ENCODE assay signal across 1 cellular context in the genomic region with DNA sequence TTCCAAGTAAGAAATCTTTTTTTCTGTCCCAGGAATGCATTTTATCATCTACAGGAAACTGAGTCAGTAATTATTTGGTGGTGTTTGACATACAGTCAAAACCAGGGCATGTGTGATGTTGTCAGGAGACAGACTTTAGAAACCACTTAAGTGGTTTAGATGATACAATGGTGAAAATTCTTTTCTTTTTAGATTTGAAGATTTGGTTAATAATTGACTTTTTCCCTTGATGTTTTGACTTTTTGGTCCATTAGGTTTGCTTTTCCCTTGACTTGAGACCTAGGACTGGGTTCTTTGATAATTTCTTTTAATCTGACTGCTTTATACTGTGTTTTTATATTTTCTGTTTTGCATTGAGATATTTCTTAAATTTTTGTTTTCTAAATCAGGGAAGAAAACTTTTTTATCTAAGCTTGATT.
TF ChIP-seq lines count a peak whose summit lies in the region.

No MANE protein-coding gene starts in this region.

TF ChIP-seq in HepG2, 621 proteins besides CTCF, POLR2A, EP300 and RAD21 (continued from another document):
- TF ChIP-seq ATF1 (CRISPR knock-in tag; IDR thresholded peaks at IDR 0.05): peak; percentile 20; the same call in 1 of the 2 replicates
- no peak for TF ChIP-seq GTF3A (CRISPR knock-in tag; conservative IDR thresholded peaks at IDR 0.05)
- no peak for TF ChIP-seq SOX13 (IDR thresholded peaks at IDR 0.05)
- peak in 1 of 2 experiments; percentile 72; a peak in 2 of 4 replicates for TF ChIP-seq SOX13 (CRISPR knock-in tag; conservative IDR thresholded peaks at IDR 0.05 in 1 of 2, IDR thresholded peaks at IDR 0.05 in 1 of 2)
- TF ChIP-seq, protein P1, sequence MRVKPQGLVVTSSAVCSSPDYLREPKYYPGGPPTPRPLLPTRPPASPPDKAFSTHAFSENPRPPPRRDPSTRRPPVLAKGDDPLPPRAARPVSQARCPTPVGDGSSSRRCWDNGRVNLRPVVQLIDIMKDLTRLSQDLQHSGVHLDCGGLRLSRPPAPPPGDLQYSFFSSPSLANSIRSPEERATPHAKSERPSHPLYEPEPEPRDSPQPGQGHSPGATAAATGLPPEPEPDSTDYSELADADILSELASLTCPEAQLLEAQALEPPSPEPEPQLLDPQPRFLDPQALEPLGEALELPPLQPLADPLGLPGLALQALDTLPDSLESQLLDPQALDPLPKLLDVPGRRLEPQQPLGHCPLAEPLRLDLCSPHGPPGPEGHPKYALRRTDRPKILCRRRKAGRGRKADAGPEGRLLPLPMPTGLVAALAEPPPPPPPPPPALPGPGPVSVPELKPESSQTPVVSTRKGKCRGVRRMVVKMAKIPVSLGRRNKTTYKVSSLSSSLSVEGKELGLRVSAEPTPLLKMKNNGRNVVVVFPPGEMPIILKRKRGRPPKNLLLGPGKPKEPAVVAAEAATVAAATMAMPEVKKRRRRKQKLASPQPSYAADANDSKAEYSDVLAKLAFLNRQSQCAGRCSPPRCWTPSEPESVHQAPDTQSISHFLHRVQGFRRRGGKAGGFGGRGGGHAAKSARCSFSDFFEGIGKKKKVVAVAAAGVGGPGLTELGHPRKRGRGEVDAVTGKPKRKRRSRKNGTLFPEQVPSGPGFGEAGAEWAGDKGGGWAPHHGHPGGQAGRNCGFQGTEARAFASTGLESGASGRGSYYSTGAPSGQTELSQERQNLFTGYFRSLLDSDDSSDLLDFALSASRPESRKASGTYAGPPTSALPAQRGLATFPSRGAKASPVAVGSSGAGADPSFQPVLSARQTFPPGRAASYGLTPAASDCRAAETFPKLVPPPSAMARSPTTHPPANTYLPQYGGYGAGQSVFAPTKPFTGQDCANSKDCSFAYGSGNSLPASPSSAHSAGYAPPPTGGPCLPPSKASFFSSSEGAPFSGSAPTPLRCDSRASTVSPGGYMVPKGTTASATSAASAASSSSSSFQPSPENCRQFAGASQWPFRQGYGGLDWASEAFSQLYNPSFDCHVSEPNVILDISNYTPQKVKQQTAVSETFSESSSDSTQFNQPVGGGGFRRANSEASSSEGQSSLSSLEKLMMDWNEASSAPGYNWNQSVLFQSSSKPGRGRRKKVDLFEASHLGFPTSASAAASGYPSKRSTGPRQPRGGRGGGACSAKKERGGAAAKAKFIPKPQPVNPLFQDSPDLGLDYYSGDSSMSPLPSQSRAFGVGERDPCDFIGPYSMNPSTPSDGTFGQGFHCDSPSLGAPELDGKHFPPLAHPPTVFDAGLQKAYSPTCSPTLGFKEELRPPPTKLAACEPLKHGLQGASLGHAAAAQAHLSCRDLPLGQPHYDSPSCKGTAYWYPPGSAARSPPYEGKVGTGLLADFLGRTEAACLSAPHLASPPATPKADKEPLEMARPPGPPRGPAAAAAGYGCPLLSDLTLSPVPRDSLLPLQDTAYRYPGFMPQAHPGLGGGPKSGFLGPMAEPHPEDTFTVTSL (CRISPR knock-in tag; IDR thresholded peaks at IDR 0.05; ENCODE audit: borderline replicate concordance): peak; percentile 52; the same call in 1 of the 2 replicates
- peak; percentile 58 for TF ChIP-seq SAP130 (CRISPR knock-in tag; IDR thresholded peaks at IDR 0.05; ENCODE audit: low read depth)
- TF ChIP-seq ARID3A (IDR thresholded peaks at IDR 0.05; ENCODE audit: low read depth, low read length): peak; percentile 74; the same call in 1 of the 2 replicates
- peak; percentile 45; the same call in 1 of the 2 replicates for TF ChIP-seq HDAC1 (CRISPR knock-in tag; IDR thresholded peaks at IDR 0.05)
- no peak for TF ChIP-seq RBFOX2 (IDR thresholded peaks at IDR 0.05; ENCODE audit: low read depth, low read length)
- TF ChIP-seq ZNF354B (CRISPR knock-in tag; IDR thresholded peaks at IDR 0.05): no peak
- no peak for TF ChIP-seq SMAD1 (CRISPR knock-in tag; IDR thresholded peaks at IDR 0.05; ENCODE audit: borderline replicate concordance, low read depth)
- peak; percentile 66 for TF ChIP-seq TCF7L2 (IDR thresholded peaks at IDR 0.05; ENCODE audit: low read depth, low read length)
- no peak for TF ChIP-seq ZNF891 (CRISPR knock-in tag; IDR thresholded peaks at IDR 0.05)
- TF ChIP-seq, protein P2, sequence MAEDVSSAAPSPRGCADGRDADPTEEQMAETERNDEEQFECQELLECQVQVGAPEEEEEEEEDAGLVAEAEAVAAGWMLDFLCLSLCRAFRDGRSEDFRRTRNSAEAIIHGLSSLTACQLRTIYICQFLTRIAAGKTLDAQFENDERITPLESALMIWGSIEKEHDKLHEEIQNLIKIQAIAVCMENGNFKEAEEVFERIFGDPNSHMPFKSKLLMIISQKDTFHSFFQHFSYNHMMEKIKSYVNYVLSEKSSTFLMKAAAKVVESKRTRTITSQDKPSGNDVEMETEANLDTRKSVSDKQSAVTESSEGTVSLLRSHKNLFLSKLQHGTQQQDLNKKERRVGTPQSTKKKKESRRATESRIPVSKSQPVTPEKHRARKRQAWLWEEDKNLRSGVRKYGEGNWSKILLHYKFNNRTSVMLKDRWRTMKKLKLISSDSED (CRISPR knock-in tag; IDR thresholded peaks at IDR 0.05): no peak
- 0 out of 2 replicates have a peak, but pooled peaks have one; percentile 29 for TF ChIP-seq HNRNPUL1 (IDR thresholded peaks at IDR 0.05; ENCODE audit: low read depth, low read length)
- peak; percentile 74; the same call in 1 of the 2 replicates for TF ChIP-seq NCOR1 (IDR thresholded peaks at IDR 0.05; ENCODE audit: borderline replicate concordance, low read length)
- peak; percentile 26; the same call in 1 of the 2 replicates for TF ChIP-seq FOXA3 (CRISPR knock-in tag; IDR thresholded peaks at IDR 0.05)
- no peak for TF ChIP-seq ZNF382 (CRISPR knock-in tag; IDR thresholded peaks at IDR 0.05; ENCODE audit: borderline replicate concordance)
- peak; percentile 60 for TF ChIP-seq PHF5A (CRISPR knock-in tag; IDR thresholded peaks at IDR 0.05; ENCODE audit: low read depth, unreplicated experiment)
- TF ChIP-seq SMAD9 (CRISPR knock-in tag; IDR thresholded peaks at IDR 0.05): no peak
- peak; percentile 78 for TF ChIP-seq TCF7 (IDR thresholded peaks at IDR 0.05; ENCODE audit: low read depth)
- TF ChIP-seq ZNF337 (CRISPR knock-in tag; IDR thresholded peaks at IDR 0.05; ENCODE audit: borderline replicate concordance, low read depth): no peak
- peak; percentile 83 for TF ChIP-seq NFIC (IDR thresholded peaks at IDR 0.05; ENCODE audit: low read length)
- TF ChIP-seq ZKSCAN8 (CRISPR knock-in tag; IDR thresholded peaks at IDR 0.05; ENCODE audit: borderline replicate concordance): 0 out of 2 replicates have a peak, but pooled peaks have one; percentile 11
- TF ChIP-seq, protein P3, sequence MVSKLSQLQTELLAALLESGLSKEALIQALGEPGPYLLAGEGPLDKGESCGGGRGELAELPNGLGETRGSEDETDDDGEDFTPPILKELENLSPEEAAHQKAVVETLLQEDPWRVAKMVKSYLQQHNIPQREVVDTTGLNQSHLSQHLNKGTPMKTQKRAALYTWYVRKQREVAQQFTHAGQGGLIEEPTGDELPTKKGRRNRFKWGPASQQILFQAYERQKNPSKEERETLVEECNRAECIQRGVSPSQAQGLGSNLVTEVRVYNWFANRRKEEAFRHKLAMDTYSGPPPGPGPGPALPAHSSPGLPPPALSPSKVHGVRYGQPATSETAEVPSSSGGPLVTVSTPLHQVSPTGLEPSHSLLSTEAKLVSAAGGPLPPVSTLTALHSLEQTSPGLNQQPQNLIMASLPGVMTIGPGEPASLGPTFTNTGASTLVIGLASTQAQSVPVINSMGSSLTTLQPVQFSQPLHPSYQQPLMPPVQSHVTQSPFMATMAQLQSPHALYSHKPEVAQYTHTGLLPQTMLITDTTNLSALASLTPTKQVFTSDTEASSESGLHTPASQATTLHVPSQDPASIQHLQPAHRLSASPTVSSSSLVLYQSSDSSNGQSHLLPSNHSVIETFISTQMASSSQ (IDR thresholded peaks at IDR 0.05; ENCODE audit: low read depth): peak; percentile 91
- TF ChIP-seq, protein P3 (CRISPR knock-in tag; IDR thresholded peaks at IDR 0.05; ENCODE audit: borderline replicate concordance): peak; percentile 87; the same call in 1 of the 2 replicates
- TF ChIP-seq, protein P4, sequence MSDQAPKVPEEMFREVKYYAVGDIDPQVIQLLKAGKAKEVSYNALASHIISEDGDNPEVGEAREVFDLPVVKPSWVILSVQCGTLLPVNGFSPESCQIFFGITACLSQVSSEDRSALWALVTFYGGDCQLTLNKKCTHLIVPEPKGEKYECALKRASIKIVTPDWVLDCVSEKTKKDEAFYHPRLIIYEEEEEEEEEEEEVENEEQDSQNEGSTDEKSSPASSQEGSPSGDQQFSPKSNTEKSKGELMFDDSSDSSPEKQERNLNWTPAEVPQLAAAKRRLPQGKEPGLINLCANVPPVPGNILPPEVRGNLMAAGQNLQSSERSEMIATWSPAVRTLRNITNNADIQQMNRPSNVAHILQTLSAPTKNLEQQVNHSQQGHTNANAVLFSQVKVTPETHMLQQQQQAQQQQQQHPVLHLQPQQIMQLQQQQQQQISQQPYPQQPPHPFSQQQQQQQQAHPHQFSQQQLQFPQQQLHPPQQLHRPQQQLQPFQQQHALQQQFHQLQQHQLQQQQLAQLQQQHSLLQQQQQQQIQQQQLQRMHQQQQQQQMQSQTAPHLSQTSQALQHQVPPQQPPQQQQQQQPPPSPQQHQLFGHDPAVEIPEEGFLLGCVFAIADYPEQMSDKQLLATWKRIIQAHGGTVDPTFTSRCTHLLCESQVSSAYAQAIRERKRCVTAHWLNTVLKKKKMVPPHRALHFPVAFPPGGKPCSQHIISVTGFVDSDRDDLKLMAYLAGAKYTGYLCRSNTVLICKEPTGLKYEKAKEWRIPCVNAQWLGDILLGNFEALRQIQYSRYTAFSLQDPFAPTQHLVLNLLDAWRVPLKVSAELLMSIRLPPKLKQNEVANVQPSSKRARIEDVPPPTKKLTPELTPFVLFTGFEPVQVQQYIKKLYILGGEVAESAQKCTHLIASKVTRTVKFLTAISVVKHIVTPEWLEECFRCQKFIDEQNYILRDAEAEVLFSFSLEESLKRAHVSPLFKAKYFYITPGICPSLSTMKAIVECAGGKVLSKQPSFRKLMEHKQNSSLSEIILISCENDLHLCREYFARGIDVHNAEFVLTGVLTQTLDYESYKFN (CRISPR knock-in tag; conservative IDR thresholded peaks at IDR 0.05): peak; percentile 86
